2 cellular contexts compared by ENCODE assay signal in the genomic region with DNA sequence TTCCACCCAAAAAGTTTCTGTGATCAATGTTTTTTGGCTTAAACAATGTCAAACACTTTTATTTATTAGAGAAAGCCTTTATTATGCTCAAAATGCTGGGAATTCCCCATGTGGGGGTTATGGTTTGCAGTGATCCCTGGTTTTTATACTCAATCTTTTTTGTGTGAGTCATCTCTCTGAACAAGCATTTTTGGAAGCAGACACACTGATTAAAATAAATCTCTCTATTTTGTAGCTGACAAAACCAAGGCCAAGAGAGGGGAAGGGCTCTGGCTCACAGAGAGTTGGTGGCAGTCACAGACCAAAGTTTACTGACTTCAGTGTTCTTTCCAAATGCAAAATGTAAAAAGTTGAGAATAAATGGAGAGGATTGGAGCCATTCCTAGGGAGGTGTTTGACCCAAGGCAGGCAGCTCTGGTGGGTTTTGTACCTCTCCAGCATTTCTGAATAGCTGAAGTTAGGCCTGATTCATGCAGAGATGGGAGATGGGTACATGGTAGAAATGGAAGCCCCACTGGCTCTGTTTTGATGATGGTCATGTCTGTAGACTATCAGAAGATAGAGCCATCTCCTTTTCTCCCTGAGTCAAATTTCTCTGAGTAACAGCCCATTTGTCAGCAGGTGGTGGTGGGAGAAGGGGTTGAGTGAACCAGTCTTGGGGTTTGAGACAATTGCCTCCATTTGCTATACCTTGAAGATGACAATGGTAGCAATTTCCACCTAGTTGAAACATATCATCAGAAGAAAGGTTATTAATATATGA.
TF ChIP-seq lines count a peak whose summit lies in the region.

No MANE protein-coding gene starts in this region.

TF ChIP-seq in SK-N-SH, 30 proteins besides CTCF, POLR2A, EP300 and RAD21 (continued from another document and continues in another):
- no peak for TF ChIP-seq YY1 (IDR thresholded peaks at IDR 0.05; ENCODE audit: low read depth)
- TF ChIP-seq CHD2 (IDR thresholded peaks at IDR 0.05; ENCODE audit: low read length, partially characterized antibody), result no peak
- no peak for TF ChIP-seq RFX5 (IDR thresholded peaks at IDR 0.05; ENCODE audit: low read length)
- peak; percentile 90 for TF ChIP-seq TCF12 (IDR thresholded peaks at IDR 0.05)
- TF ChIP-seq RXRA (IDR thresholded peaks at IDR 0.05; ENCODE audit: borderline replicate concordance, low read depth), result 0 out of 2 replicates have a peak, but pooled peaks have one; percentile 22
- TF ChIP-seq, protein P1, sequence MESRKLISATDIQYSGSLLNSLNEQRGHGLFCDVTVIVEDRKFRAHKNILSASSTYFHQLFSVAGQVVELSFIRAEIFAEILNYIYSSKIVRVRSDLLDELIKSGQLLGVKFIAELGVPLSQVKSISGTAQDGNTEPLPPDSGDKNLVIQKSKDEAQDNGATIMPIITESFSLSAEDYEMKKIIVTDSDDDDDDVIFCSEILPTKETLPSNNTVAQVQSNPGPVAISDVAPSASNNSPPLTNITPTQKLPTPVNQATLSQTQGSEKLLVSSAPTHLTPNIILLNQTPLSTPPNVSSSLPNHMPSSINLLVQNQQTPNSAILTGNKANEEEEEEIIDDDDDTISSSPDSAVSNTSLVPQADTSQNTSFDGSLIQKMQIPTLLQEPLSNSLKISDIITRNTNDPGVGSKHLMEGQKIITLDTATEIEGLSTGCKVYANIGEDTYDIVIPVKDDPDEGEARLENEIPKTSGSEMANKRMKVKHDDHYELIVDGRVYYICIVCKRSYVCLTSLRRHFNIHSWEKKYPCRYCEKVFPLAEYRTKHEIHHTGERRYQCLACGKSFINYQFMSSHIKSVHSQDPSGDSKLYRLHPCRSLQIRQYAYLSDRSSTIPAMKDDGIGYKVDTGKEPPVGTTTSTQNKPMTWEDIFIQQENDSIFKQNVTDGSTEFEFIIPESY (IDR thresholded peaks at IDR 0.05; ENCODE audit: borderline replicate concordance, low read depth), result no peak
- TF ChIP-seq NFIC (IDR thresholded peaks at IDR 0.05; ENCODE audit: borderline replicate concordance), result peak; percentile 60; the same call in 1 of the 2 replicates
- TF ChIP-seq, protein P2, sequence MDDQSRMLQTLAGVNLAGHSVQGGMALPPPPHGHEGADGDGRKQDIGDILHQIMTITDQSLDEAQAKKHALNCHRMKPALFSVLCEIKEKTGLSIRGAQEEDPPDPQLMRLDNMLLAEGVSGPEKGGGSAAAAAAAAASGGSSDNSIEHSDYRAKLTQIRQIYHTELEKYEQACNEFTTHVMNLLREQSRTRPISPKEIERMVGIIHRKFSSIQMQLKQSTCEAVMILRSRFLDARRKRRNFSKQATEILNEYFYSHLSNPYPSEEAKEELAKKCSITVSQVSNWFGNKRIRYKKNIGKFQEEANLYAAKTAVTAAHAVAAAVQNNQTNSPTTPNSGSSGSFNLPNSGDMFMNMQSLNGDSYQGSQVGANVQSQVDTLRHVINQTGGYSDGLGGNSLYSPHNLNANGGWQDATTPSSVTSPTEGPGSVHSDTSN (IDR thresholded peaks at IDR 0.05), result peak; percentile 91
- no peak for TF ChIP-seq SMC3 (IDR thresholded peaks at IDR 0.05; ENCODE audit: low read depth, low read length)
- peak; percentile 56; the same call in 1 of the 2 replicates for TF ChIP-seq TEAD4 (IDR thresholded peaks at IDR 0.05; ENCODE audit: borderline replicate concordance, insufficient read depth)
- TF ChIP-seq NRF1 (IDR thresholded peaks at IDR 0.05; ENCODE audit: low read depth, low read length), result no peak
- no peak for TF ChIP-seq FOXM1 (IDR thresholded peaks at IDR 0.05; ENCODE audit: low read depth)
- TF ChIP-seq FOSL2 (IDR thresholded peaks at IDR 0.05; ENCODE audit: borderline replicate concordance, low read depth), result peak; percentile 90
- TF ChIP-seq, protein P3, sequence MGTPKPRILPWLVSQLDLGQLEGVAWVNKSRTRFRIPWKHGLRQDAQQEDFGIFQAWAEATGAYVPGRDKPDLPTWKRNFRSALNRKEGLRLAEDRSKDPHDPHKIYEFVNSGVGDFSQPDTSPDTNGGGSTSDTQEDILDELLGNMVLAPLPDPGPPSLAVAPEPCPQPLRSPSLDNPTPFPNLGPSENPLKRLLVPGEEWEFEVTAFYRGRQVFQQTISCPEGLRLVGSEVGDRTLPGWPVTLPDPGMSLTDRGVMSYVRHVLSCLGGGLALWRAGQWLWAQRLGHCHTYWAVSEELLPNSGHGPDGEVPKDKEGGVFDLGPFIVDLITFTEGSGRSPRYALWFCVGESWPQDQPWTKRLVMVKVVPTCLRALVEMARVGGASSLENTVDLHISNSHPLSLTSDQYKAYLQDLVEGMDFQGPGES (IDR thresholded peaks at IDR 0.05; ENCODE audit: low read depth, low read length), result no peak
- TF ChIP-seq, protein P4, sequence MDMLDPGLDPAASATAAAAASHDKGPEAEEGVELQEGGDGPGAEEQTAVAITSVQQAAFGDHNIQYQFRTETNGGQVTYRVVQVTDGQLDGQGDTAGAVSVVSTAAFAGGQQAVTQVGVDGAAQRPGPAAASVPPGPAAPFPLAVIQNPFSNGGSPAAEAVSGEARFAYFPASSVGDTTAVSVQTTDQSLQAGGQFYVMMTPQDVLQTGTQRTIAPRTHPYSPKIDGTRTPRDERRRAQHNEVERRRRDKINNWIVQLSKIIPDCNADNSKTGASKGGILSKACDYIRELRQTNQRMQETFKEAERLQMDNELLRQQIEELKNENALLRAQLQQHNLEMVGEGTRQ (IDR thresholded peaks at IDR 0.05; ENCODE audit: borderline replicate concordance, low read depth, low read length), result no peak
- TF ChIP-seq, protein P5, sequence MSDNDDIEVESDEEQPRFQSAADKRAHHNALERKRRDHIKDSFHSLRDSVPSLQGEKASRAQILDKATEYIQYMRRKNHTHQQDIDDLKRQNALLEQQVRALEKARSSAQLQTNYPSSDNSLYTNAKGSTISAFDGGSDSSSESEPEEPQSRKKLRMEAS (IDR thresholded peaks at IDR 0.05; ENCODE audit: low read depth), result no peak
- no peak for TF ChIP-seq FOXJ3 (CRISPR knock-in tag; IDR thresholded peaks at IDR 0.05)
- TF ChIP-seq, protein P6, sequence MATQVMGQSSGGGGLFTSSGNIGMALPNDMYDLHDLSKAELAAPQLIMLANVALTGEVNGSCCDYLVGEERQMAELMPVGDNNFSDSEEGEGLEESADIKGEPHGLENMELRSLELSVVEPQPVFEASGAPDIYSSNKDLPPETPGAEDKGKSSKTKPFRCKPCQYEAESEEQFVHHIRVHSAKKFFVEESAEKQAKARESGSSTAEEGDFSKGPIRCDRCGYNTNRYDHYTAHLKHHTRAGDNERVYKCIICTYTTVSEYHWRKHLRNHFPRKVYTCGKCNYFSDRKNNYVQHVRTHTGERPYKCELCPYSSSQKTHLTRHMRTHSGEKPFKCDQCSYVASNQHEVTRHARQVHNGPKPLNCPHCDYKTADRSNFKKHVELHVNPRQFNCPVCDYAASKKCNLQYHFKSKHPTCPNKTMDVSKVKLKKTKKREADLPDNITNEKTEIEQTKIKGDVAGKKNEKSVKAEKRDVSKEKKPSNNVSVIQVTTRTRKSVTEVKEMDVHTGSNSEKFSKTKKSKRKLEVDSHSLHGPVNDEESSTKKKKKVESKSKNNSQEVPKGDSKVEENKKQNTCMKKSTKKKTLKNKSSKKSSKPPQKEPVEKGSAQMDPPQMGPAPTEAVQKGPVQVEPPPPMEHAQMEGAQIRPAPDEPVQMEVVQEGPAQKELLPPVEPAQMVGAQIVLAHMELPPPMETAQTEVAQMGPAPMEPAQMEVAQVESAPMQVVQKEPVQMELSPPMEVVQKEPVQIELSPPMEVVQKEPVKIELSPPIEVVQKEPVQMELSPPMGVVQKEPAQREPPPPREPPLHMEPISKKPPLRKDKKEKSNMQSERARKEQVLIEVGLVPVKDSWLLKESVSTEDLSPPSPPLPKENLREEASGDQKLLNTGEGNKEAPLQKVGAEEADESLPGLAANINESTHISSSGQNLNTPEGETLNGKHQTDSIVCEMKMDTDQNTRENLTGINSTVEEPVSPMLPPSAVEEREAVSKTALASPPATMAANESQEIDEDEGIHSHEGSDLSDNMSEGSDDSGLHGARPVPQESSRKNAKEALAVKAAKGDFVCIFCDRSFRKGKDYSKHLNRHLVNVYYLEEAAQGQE (IDR thresholded peaks at IDR 0.05; ENCODE audit: low read depth, low read length), result no peak

TF ChIP-seq in HEK293T, 16 proteins besides CTCF, POLR2A, EP300 and RAD21 (continued from another document):
- TF ChIP-seq, protein P7, sequence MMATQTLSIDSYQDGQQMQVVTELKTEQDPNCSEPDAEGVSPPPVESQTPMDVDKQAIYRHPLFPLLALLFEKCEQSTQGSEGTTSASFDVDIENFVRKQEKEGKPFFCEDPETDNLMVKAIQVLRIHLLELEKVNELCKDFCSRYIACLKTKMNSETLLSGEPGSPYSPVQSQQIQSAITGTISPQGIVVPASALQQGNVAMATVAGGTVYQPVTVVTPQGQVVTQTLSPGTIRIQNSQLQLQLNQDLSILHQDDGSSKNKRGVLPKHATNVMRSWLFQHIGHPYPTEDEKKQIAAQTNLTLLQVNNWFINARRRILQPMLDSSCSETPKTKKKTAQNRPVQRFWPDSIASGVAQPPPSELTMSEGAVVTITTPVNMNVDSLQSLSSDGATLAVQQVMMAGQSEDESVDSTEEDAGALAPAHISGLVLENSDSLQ (IDR thresholded peaks at IDR 0.05), result no peak
- TF ChIP-seq FOXA1 (IDR thresholded peaks at IDR 0.05), result no peak
- TF ChIP-seq FOXM1 (IDR thresholded peaks at IDR 0.05; ENCODE audit: borderline replicate concordance), result no peak
- no peak for TF ChIP-seq ELF4 (IDR thresholded peaks at IDR 0.05)
- no peak for TF ChIP-seq LEF1 (IDR thresholded peaks at IDR 0.05; ENCODE audit: borderline replicate concordance)
- no peak for TF ChIP-seq SUZ12 (IDR thresholded peaks at IDR 0.05)
- TF ChIP-seq ARNT (IDR thresholded peaks at IDR 0.05), result no peak
